ENCODE assay signal across 8 cellular contexts in the genomic region with DNA sequence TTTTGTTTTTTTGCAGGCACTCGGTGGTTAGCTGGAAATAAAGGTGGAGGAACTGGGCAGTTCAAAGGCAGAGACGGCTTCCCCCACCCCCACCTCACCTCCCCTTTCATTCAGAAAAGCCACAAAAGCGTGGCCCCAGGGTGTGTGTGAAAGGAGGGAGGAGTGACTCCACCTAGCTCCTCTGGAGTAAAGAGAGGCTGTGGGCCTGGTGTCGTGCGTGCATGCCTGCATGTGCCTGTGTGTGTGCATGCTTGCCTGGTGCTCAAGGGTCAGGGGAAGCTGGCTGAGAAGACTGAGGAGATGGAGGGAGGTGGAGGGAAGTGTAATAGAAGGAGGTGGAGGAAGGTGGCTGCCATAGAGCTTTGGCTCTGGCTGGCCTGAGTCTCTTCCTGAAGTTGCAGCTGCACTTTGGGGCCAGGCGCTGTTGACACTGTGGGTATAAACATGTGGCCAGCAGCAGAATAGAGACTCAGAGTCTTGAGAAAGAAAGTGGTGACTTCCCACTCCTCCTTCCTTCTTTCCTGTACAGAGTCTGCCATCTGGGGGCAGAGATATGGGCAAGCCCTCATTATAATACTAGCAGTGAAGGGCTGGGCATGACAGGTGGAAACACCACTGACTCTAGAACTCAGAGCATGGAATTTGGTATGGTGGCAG. TPM values are rescaled to one million over a fixed set of nuclear protein-coding genes. Genes with fewer than 3 reads are reported as not detected.
A peak's percentile ranks its signal among the peaks of the same experiment; 100 is the strongest.
DNase-seq lines count a peak whose midpoint lies in the region; ATAC-seq, FAIRE-seq and TF ChIP-seq lines count a peak whose summit lies in the region.

No MANE protein-coding gene starts in this region.

- no peaks in the 10 kb centered on the region for H4K20me1 ChIP-seq in astrocyte (ENCODE audit: insufficient read depth, low read length)

- no peaks in the 10 kb centered on the region for H3K79me2 ChIP-seq in astrocyte (ENCODE audit: insufficient read depth, low read length)

- H3K4me1 ChIP-seq in astrocyte (ENCODE audit: insufficient read depth, low read length) (peaks cover 3% of the 10 kb centered on the region), vagina (peaks cover 10% of the 10 kb centered on the region)

- no peaks in the 10 kb centered on the region for H3K36me3 Mint-ChIP-seq in astrocyte (ENCODE audit: low read depth, unreplicated experiment)
- H3K36me3 Mint-ChIP-seq in natural killer cell: no peaks in the 10 kb centered on the region

- H3K4me3 ChIP-seq in astrocyte (ENCODE audit: insufficient read depth, low read depth, low read length): no peak overlapping the region
- no peak overlapping the region for H3K4me3 ChIP-seq in vagina

- H3K36me3 ChIP-seq in astrocyte (ENCODE audit: insufficient read depth, low read length) (no peaks in the 10 kb centered on the region), vagina (no peaks in the 10 kb centered on the region)

- intact Hi-C loops in natural killer cell (cut with micrococcal nuclease): loop anchor here (2.0 kb wide), 1 partner anchor 90 kb away; no protein-coding TSS in a partner anchor
- intact Hi-C loops in vagina (cut with DNase I): no loop called here

- H3K27ac ChIP-seq in astrocyte (ENCODE audit: low read depth, low read length) (no peak overlapping the region), vagina (no peak overlapping the region)

- FAIRE-seq in astrocyte (lab: Jason Lieb, UNC): no peak

- DNase-seq in Daoy (ENCODE audit: low read depth): peak; percentile 18
- DNase-seq in NOMO-1 (lab: John Stamatoyannopoulos, UW; ENCODE audit: unreplicated experiment in 2 of 2): peak; percentile 71 to 72
- DNase-seq in astrocyte (ENCODE audit: low read depth): no peak
- DNase-seq in natural killer cell: peak; percentile 17
- no peak for DNase-seq in HCEC 1CT
- no peak for DNase-seq in vagina (ENCODE audit: extremely low spot score in 2 of 2)

- H3K4me1 Mint-ChIP-seq in astrocyte (ENCODE audit: low read depth, unreplicated experiment) (peaks cover 10% of the 10 kb centered on the region), natural killer cell (peaks cover 20 to 27% of the 10 kb centered on the region in 2 donors)

- ATAC-seq in GM19328 (IDR thresholded peaks at IDR 0.05; ENCODE audit: unreplicated experiment) (peak; percentile 61), HG03159 (IDR thresholded peaks at IDR 0.05; ENCODE audit: unreplicated experiment) (peak; percentile 74), natural killer cell (peak; percentile 76 to 84 (median 77))

- H3K9me3 ChIP-seq in astrocyte (ENCODE audit: insufficient read depth, low read depth, low read length) (no peaks in the 10 kb centered on the region), vagina (no peaks in the 10 kb centered on the region)

- no peak for TF ChIP-seq CTCF in astrocyte (IDR thresholded peaks at IDR 0.05; ENCODE audit: insufficient read depth, low read depth, low read length)
- no peak for TF ChIP-seq CTCF in natural killer cell (IDR thresholded peaks at IDR 0.05)
- TF ChIP-seq CTCF in vagina (IDR thresholded peaks at IDR 0.05): no peak

- H2AFZ ChIP-seq in astrocyte (ENCODE audit: low read depth, low read length): peak overlapping the region; percentile 81

- peak overlapping the region; percentile 55 for H3K4me2 ChIP-seq in astrocyte (ENCODE audit: low read length)

- H3K27me3 ChIP-seq in astrocyte (ENCODE audit: insufficient read depth, low read length): peaks cover 2% of the 10 kb centered on the region
- no peaks in the 10 kb centered on the region for H3K27me3 ChIP-seq in vagina

- H3K27me3 Mint-ChIP-seq in astrocyte (ENCODE audit: low read depth, unreplicated experiment): no peaks in the 10 kb centered on the region
- no peaks in the 10 kb centered on the region for H3K27me3 Mint-ChIP-seq in natural killer cell (ENCODE audit: low read depth in 2 of 2)

- no peak overlapping the region for H3K9ac ChIP-seq in astrocyte (ENCODE audit: low read length)

- no peak for TF ChIP-seq POLR2A in vagina (IDR thresholded peaks at IDR 0.05)

- no peak overlapping the region for H3K4me3 Mint-ChIP-seq in astrocyte (ENCODE audit: unreplicated experiment)
- peak overlapping the region; percentile 84 for H3K4me3 Mint-ChIP-seq in natural killer cell

- H3K9me3 Mint-ChIP-seq in astrocyte (ENCODE audit: unreplicated experiment): no peaks in the 10 kb centered on the region
- no peaks in the 10 kb centered on the region for H3K9me3 Mint-ChIP-seq in natural killer cell

- H3K27ac Mint-ChIP-seq in astrocyte (ENCODE audit: unreplicated experiment) (no peak overlapping the region), natural killer cell (peak overlapping the region; percentile 88 to 89)

RNA-seq across cellular contexts. Expression of a gene that starts 36.9 kb away (rescaled TPM):
- 155 and 191 TPM in 2 replicates for total RNA-seq in Daoy (2014; rRNA removed; shearing (Covaris generic))
- total RNA-seq in astrocyte: 91.0 and 115 TPM in 2 replicates
- 10 to 100 TPM; 40.4 to 55.0 (median 41.0) TPM for total RNA-seq in natural killer cell
- 60.4 TPM for total RNA-seq in vagina

Comparison
In these comparisons a context has a peak if more than half of its experiments do, and no peak if none do; other contexts are left out.
1. DNase-seq: peak in Daoy (single experiment), NOMO-1 (2 of 2) and natural killer cell (single experiment); none in astrocyte (single experiment), HCEC 1CT (single experiment) and vagina (0 of 2).
2. Peak in every context shown above with its lines, with median percentiles within 50 percentile points of each other: ATAC-seq.